Comparison of ENCODE assay signal across 29 cellular contexts in the genomic region with DNA sequence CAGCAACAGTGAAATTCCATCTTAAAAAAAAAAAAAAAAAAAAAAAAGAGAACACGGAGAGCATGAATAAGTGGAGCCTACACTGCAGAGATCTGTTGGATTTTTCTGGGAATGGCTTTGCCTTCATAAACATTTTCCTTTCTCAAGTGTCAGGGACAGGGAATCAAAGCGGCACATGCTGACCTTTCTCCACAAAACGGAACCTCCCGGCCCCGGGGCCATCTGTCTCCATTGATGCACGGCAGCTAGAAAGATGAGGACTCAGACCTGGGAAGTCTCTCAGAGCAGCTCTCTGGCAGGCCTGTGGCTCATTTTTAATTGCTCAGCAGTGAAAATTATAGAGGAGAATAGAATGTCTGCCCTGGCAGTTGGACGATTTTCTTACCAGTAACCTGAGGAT.
"Had no signal": no experiment of that assay in that cellular context is flagged by ENCODE, and none has a peak within 500 bp of the region (broad histone marks: within the 10 kb centered on the region; RNA-seq: fewer than 3 reads in every experiment).

No MANE protein-coding gene starts in this region.

- DNase-seq: activated CD4-positive, alpha-beta memory T cell treated with anti-CD3 and anti-CD28 coated beads, Interleukin-2, amount 10 ng/mL, durations not matched to agents 7 days and 5 days; activated CD4-positive, alpha-beta T cell treated with anti-CD3 and anti-CD28 coated beads for 36 hours; activated CD4-positive, alpha-beta T cell treated with anti-CD3 and anti-CD28 coated beads, Interleukin-2, amount 10 ng/mL, durations not matched to agents 24 days and 14 days; activated CD4-positive, alpha-beta T cell treated with anti-CD3 and anti-CD28 coated beads, Interleukin-2, amount 50 U/mL, for 4 hours; activated CD4-positive, CD25-positive, alpha-beta regulatory T cell; activated CD4-positive, CD25-positive, alpha-beta regulatory T cell treated with anti-CD3 and anti-CD28 coated beads, Interleukin-2, amount 50 U/mL, for 72 hours; activated CD8-positive, alpha-beta memory T cell treated with anti-CD3 and anti-CD28 coated beads, Interleukin-2, amount 50 U/mL, for 48 hours; activated gamma-delta T cell treated with Interleukin-2 at 50 U/mL for 16 hours; activated naive CD4-positive, alpha-beta T cell treated with anti-CD3 and anti-CD28 coated beads for 36 hours; activated naive CD8-positive, alpha-beta T cell treated with anti-CD3 and anti-CD28 coated beads for 36 hours; activated naive CD8-positive, alpha-beta T cell treated with anti-CD3 and anti-CD28 coated beads, Interleukin-2, amount 50 U/mL, for 24 hours; activated T-cell treated with anti-CD3 and anti-CD28 coated beads for 4 hours; activated T-cell treated with anti-CD3 and anti-CD28 coated beads, Interleukin-2, amount 50 U/mL, for 24 hours; activated T-cell treated with anti-CD3 and anti-CD28 coated beads, Interleukin-2, amount 50 U/mL, for 72 hours; adrenal gland; amygdala; aorta; body of pancreas; caudate nucleus; cortex of kidney; dermis blood vessel endothelial cell; effector CD4-positive, alpha-beta T cell; effector memory CD8-positive, alpha-beta T cell; erythroblast; foreskin keratinocyte; gastrocnemius medialis; glutamatergic neuron; heart left ventricle; T-helper 2 cell had no signal
